In the genomic region with DNA sequence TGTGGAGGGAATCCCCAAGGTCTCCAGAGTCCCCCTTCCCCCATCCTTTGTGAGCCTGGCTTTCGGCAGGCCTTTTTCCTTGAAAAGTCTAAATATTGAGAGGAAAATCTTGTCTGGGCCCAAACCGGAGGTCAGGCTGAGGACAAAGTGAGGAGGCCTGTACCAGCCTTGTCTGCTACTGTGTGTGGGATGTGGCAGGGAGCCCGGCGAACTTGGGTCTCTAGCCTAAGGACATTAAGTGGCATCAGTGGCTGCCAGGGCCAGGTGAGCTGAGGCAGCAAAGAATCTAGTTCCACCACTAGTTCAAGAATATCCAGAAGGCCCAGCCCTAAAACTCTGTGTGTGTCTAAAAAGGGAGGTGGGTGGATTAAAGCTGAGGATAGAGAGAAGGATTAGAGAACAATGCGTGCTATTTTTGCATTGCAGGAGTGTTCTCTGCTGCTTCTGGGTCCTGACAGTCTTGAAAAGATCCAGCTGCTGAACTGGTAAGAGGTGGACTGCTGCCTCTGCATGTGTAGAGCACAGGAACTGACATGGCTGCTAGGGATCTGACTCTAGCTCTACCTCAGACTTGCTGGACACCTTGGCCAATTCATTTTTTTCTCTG, we compare ENCODE assay signal across 8 cellular contexts. TPM values are rescaled to one million over a fixed set of nuclear protein-coding genes. Genes with fewer than 3 reads are reported as not detected.
A peak's percentile ranks its signal among the peaks of the same experiment; 100 is the strongest.
DNase-seq lines count a peak whose midpoint lies in the region; ATAC-seq lines count a peak whose summit lies in the region.

No MANE protein-coding gene starts in this region.

- no peaks in the 10 kb centered on the region for H3K36me3 ChIP-seq in ACC112 (ENCODE audit: insufficient read depth, low read length)
- no peaks in the 10 kb centered on the region for H3K36me3 ChIP-seq in muscle layer of duodenum (ENCODE audit: control insufficient read depth in 1 of 2, insufficient read depth in 2 of 2, low read length in 2 of 2)

- H3K27ac Mint-ChIP-seq in IgD-negative memory B cell: peak overlapping the region; percentile 91 to 96 (median 94)

- no peaks in the 10 kb centered on the region for H3K9me3 Mint-ChIP-seq in IgD-negative memory B cell

- H3K27me3 ChIP-seq in ACC112 (ENCODE audit: insufficient read depth, low read length): no peaks in the 10 kb centered on the region
- H3K27me3 ChIP-seq in muscle layer of duodenum (ENCODE audit: low read depth, low read length): no peaks in the 10 kb centered on the region

- H3K4me1 Mint-ChIP-seq in IgD-negative memory B cell: peaks cover 0 to 13% (median 0%) of the 10 kb centered on the region in 3 donors

- H3K4me3 ChIP-seq in ACC112 (ENCODE audit: low read depth, low read length) (peak overlapping the region; percentile 91), muscle layer of duodenum (ENCODE audit: low read depth in 1 of 2, low read length in 2 of 2) (peak overlapping the region; percentile 62 to 71)

- ATAC-seq in GM21825 (IDR thresholded peaks at IDR 0.05; ENCODE audit: unreplicated experiment) (no peak), GM18861 (IDR thresholded peaks at IDR 0.05; ENCODE audit: unreplicated experiment) (no peak), GM18519 (IDR thresholded peaks at IDR 0.05; ENCODE audit: low FRiP score, unreplicated experiment) (no peak)

- H3K4me1 ChIP-seq in ACC112 (ENCODE audit: control insufficient read depth, insufficient read depth, low read length, unreplicated experiment) (peaks cover 8% of the 10 kb centered on the region), muscle layer of duodenum (ENCODE audit: control insufficient read depth in 1 of 2, insufficient read depth in 2 of 2, low read length in 2 of 2) (peaks cover 7 to 28% of the 10 kb centered on the region in 2 donors)

- no peaks in the 10 kb centered on the region for H3K9me3 ChIP-seq in muscle layer of duodenum (ENCODE audit: control insufficient read depth in 1 of 2, low read length in 2 of 2)

- H3K27me3 Mint-ChIP-seq in IgD-negative memory B cell: no peaks in the 10 kb centered on the region

- peak overlapping the region; percentile 87 for H3K27ac ChIP-seq in ACC112 (ENCODE audit: low read depth, low read length)
- H3K27ac ChIP-seq in cingulate gyrus (ENCODE audit: low read depth, low read length): peak overlapping the region; percentile 75
- peak overlapping the region; percentile 88 for H3K27ac ChIP-seq in muscle layer of duodenum (ENCODE audit: low read length)

- no peak for DNase-seq in OCI-M2 (lab: John Stamatoyannopoulos, UW; ENCODE audit: unreplicated experiment)

- H3K36me3 Mint-ChIP-seq in IgD-negative memory B cell: no peaks in the 10 kb centered on the region

- H3K4me3 Mint-ChIP-seq in IgD-negative memory B cell: peak overlapping the region; percentile 90 to 95 (median 94)

- no peaks in the 10 kb centered on the region for H3K79me2 ChIP-seq in ACC112 (ENCODE audit: control insufficient read depth, insufficient read depth, low read length, unreplicated experiment)

- peak overlapping the region; percentile 52 for H2AFZ ChIP-seq in ACC112 (ENCODE audit: low read length, unreplicated experiment)

RNA-seq across cellular contexts. Expression of a gene that starts 1.2 kb away (rescaled TPM):
- polyA plus RNA-seq in IgD-negative memory B cell: 0.05 TPM

RNA-seq across cellular contexts. Expression of a gene that starts 23.7 kb away (rescaled TPM):
- not detected for polyA plus RNA-seq in IgD-negative memory B cell
